Comparison of ENCODE assay signal across 11 cellular contexts in the genomic region with DNA sequence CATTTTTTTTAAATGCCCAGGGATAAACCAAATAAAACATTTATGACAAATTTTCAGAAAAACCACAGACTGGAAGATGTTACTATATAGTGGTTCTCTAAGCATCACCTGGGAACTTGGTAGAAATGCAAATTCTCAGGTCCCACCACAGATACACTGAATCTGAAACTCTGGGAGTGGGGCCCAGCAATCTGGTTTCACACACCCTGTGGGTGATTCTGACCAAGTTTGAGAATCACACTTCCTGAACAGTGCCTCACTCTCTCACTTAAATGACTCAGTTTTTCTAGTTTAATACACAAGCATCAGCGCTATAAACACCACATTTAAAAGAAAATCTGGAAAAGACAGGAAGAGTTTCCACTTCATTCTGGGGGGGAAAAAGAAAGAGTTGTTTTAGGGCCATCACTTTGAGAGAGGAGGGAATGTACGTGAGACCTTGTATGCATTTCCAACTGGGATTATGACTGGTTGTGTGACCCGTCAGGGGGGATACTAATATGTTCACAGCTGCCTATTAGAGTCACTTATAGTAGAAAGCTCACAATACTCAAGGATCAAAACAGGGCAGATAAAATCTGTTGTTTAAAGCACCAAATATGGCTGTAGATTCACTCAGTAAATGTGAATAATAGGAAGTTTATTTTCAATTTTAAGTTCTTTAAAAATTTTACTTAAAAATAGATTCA.
A peak's percentile ranks its signal among the peaks of the same experiment; 100 is the strongest.
DNase-seq lines count a peak whose midpoint lies in the region; ATAC-seq and TF ChIP-seq lines count a peak whose summit lies in the region.
"Had no signal": no experiment of that assay in that cellular context is flagged by ENCODE, and none has a peak within 500 bp of the region (broad histone marks: within the 10 kb centered on the region; RNA-seq: fewer than 3 reads in every experiment).

No MANE protein-coding gene starts in this region.

- H3K36me3 Mint-ChIP-seq in activated naive CD8-positive, alpha-beta T cell: no peaks in the 10 kb centered on the region
- H3K36me3 Mint-ChIP-seq: CD4-positive, CD25-positive, alpha-beta regulatory T cell had no signal

- H3K9me3 Mint-ChIP-seq in activated naive CD8-positive, alpha-beta T cell (ENCODE audit: low read depth): no peaks in the 10 kb centered on the region
- H3K9me3 Mint-ChIP-seq: CD4-positive, CD25-positive, alpha-beta regulatory T cell had no signal

- H3K27me3 Mint-ChIP-seq in activated naive CD8-positive, alpha-beta T cell: peaks cover 5% of the 10 kb centered on the region

- no peak overlapping the region for H3K4me3 Mint-ChIP-seq in activated naive CD8-positive, alpha-beta T cell
- H3K4me3 Mint-ChIP-seq: CD4-positive, CD25-positive, alpha-beta regulatory T cell had no signal

- ATAC-seq in GM21381 (IDR thresholded peaks at IDR 0.05; ENCODE audit: unreplicated experiment) (peak; percentile 78), HG03175 (IDR thresholded peaks at IDR 0.05; ENCODE audit: unreplicated experiment) (peak; percentile 74)

- DNase-seq in GM13976 (ENCODE audit: low spot score): peak; percentile 8
- no peak for DNase-seq in NCI-H2196 treated with DMSO at 0.1 percent for 48 hours (lab: John Stamatoyannopoulos, UW; ENCODE audit: unreplicated experiment)
- no peak for DNase-seq in COR-L47 (lab: John Stamatoyannopoulos, UW)
- no peak for DNase-seq in kidney tubule cell (ENCODE audit: low spot score)
- no peak for DNase-seq in AG08395 (ENCODE audit: low spot score)
- DNase-seq: erythroblast, NCI-H524 had no signal

- H3K4me1 Mint-ChIP-seq in activated naive CD8-positive, alpha-beta T cell (ENCODE audit: low read depth): peaks cover 8% of the 10 kb centered on the region
- H3K4me1 Mint-ChIP-seq: CD4-positive, CD25-positive, alpha-beta regulatory T cell had no signal

- in situ Hi-C loops in GM13976 (cut with MboI; ENCODE audit: low sequenced_read_pairs, unreplicated experiment): no loop called here

- peak overlapping the region; percentile 43 for H3K27ac Mint-ChIP-seq in activated naive CD8-positive, alpha-beta T cell
- H3K27ac Mint-ChIP-seq: CD4-positive, CD25-positive, alpha-beta regulatory T cell had no signal

- TF ChIP-seq CTCF in GM13976 (IDR thresholded peaks at IDR 0.05; ENCODE audit: borderline replicate concordance, control extremely low read depth, extremely low read depth, insufficient read depth, missing control alignments): no peak
